In the genomic region with DNA sequence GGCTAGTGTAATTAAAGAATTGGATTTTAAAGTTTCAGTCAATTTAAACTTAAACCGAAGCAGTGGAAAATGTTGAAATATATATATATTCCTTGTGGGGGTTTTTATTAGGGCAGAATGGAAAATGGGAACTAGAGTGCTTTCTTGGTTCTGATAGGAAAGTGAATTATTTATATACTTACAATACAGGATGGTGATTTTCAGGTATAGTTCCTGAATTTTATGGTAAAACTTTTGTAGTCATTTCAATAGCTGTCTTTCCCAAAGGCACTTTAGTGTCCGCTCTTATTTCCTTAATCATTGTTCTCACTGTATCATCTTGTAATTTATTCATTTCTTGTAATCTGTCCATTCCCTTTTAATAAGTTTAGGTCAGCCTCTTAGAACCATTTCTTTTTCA, we compare ENCODE assay signal across 8 cellular contexts. TPM values are rescaled to one million over a fixed set of nuclear protein-coding genes. Genes with fewer than 3 reads are reported as not detected.
DNase-seq lines count a peak whose midpoint lies in the region; ATAC-seq and TF ChIP-seq lines count a peak whose summit lies in the region.

No MANE protein-coding gene starts in this region.

- no peak for TF ChIP-seq CTCF in glutamatergic neuron (IDR thresholded peaks at IDR 0.05; ENCODE audit: partially characterized antibody, unreplicated experiment)

- POLR2A ChIA-PET in activated CD4-positive, alpha-beta memory T cell treated with anti-CD3 and anti-CD28 coated beads, Interleukin-2, amount 10 ng/mL, durations not matched to agents 7 days and 5 days (lab: Charles Lee) = no interaction called here

- peaks cover 47% of the 10 kb centered on the region for H3K4me1 Mint-ChIP-seq in activated T-cell treated with anti-CD3 and anti-CD28 coated beads, Interleukin-2, amount 50 U/mL, for 4 hours (ENCODE audit: low read depth)
- H3K4me1 Mint-ChIP-seq in activated CD4-positive, alpha-beta memory T cell treated with anti-CD3 and anti-CD28 coated beads, Interleukin-2, amount 10 ng/mL, durations not matched to agents 7 days and 5 days = peaks cover 73% of the 10 kb centered on the region
- peaks cover 17% of the 10 kb centered on the region for H3K4me1 Mint-ChIP-seq in glutamatergic neuron (ENCODE audit: low read depth, unreplicated experiment)
- H3K4me1 Mint-ChIP-seq in stimulated activated effector memory CD8-positive, alpha-beta T cell treated with anti-CD3 and anti-CD28 coated beads, Interleukin-12 subunit alpha, Interleukin-12 subunit beta, amount 100 ng/mL, for 72 hours = peaks cover 53% of the 10 kb centered on the region

- DNase-seq in activated T-cell treated with anti-CD3 and anti-CD28 coated beads, Interleukin-2, amount 50 U/mL, for 4 hours = no peak
- no peak for DNase-seq in activated T-cell treated with anti-CD3 and anti-CD28 coated beads for 4 hours
- DNase-seq in activated CD4-positive, alpha-beta memory T cell treated with anti-CD3 and anti-CD28 coated beads, Interleukin-2, amount 10 ng/mL, durations not matched to agents 7 days and 5 days = no peak
- no peak for DNase-seq in glutamatergic neuron
- DNase-seq in stimulated activated effector memory CD8-positive, alpha-beta T cell treated with anti-CD3 and anti-CD28 coated beads, Interleukin-12 subunit alpha, Interleukin-12 subunit beta, amount 100 ng/mL, for 72 hours (ENCODE audit: low spot score in 2 of 2) = no peak
- no peak for DNase-seq in mucosa of gallbladder (ENCODE audit: low spot score)
- DNase-seq in head of caudate nucleus = no peak
- no peak for DNase-seq in NCI-H187 treated with DMSO at 0.1 percent for 48 hours (lab: John Stamatoyannopoulos, UW)

- peak overlapping the region; percentile 87 for H3K27ac Mint-ChIP-seq in activated CD4-positive, alpha-beta memory T cell treated with anti-CD3 and anti-CD28 coated beads, Interleukin-2, amount 10 ng/mL, durations not matched to agents 7 days and 5 days
- no peak overlapping the region for H3K27ac Mint-ChIP-seq in glutamatergic neuron (ENCODE audit: unreplicated experiment)
- H3K27ac Mint-ChIP-seq in stimulated activated effector memory CD8-positive, alpha-beta T cell treated with anti-CD3 and anti-CD28 coated beads, Interleukin-12 subunit alpha, Interleukin-12 subunit beta, amount 100 ng/mL, for 72 hours = peak overlapping the region; percentile 99

- peak overlapping the region; percentile 98 for H3K4me3 Mint-ChIP-seq in activated T-cell treated with anti-CD3 and anti-CD28 coated beads, Interleukin-2, amount 50 U/mL, for 4 hours
- peak overlapping the region; percentile 91 for H3K4me3 Mint-ChIP-seq in activated CD4-positive, alpha-beta memory T cell treated with anti-CD3 and anti-CD28 coated beads, Interleukin-2, amount 10 ng/mL, durations not matched to agents 7 days and 5 days
- peak overlapping the region; percentile 90 for H3K4me3 Mint-ChIP-seq in glutamatergic neuron (ENCODE audit: unreplicated experiment)
- H3K4me3 Mint-ChIP-seq in stimulated activated effector memory CD8-positive, alpha-beta T cell treated with anti-CD3 and anti-CD28 coated beads, Interleukin-12 subunit alpha, Interleukin-12 subunit beta, amount 100 ng/mL, for 72 hours = peak overlapping the region; percentile 94

- CTCF ChIA-PET in activated CD4-positive, alpha-beta memory T cell treated with anti-CD3 and anti-CD28 coated beads, Interleukin-2, amount 10 ng/mL, durations not matched to agents 7 days and 5 days (lab: Charles Lee) = no interaction called here

- H3K36me3 Mint-ChIP-seq in activated T-cell treated with anti-CD3 and anti-CD28 coated beads, Interleukin-2, amount 50 U/mL, for 4 hours (ENCODE audit: insufficient read depth) = peaks cover 54% of the 10 kb centered on the region
- H3K36me3 Mint-ChIP-seq in activated CD4-positive, alpha-beta memory T cell treated with anti-CD3 and anti-CD28 coated beads, Interleukin-2, amount 10 ng/mL, durations not matched to agents 7 days and 5 days (ENCODE audit: low read depth) = peaks cover 59% of the 10 kb centered on the region
- peaks cover 6% of the 10 kb centered on the region for H3K36me3 Mint-ChIP-seq in glutamatergic neuron (ENCODE audit: unreplicated experiment)
- peaks cover 73% of the 10 kb centered on the region for H3K36me3 Mint-ChIP-seq in stimulated activated effector memory CD8-positive, alpha-beta T cell treated with anti-CD3 and anti-CD28 coated beads, Interleukin-12 subunit alpha, Interleukin-12 subunit beta, amount 100 ng/mL, for 72 hours

- H3K9me3 Mint-ChIP-seq in activated T-cell treated with anti-CD3 and anti-CD28 coated beads, Interleukin-2, amount 50 U/mL, for 4 hours = no peaks in the 10 kb centered on the region
- H3K9me3 Mint-ChIP-seq in activated CD4-positive, alpha-beta memory T cell treated with anti-CD3 and anti-CD28 coated beads, Interleukin-2, amount 10 ng/mL, durations not matched to agents 7 days and 5 days = no peaks in the 10 kb centered on the region
- peaks cover 8% of the 10 kb centered on the region for H3K9me3 Mint-ChIP-seq in glutamatergic neuron (ENCODE audit: unreplicated experiment)
- H3K9me3 Mint-ChIP-seq in stimulated activated effector memory CD8-positive, alpha-beta T cell treated with anti-CD3 and anti-CD28 coated beads, Interleukin-12 subunit alpha, Interleukin-12 subunit beta, amount 100 ng/mL, for 72 hours = no peaks in the 10 kb centered on the region

- ATAC-seq in activated T-cell treated with anti-CD3 and anti-CD28 coated beads, Interleukin-2, amount 50 U/mL, for 4 hours = no peak
- ATAC-seq in stimulated activated effector memory CD8-positive, alpha-beta T cell treated with anti-CD3 and anti-CD28 coated beads, Interleukin-12 subunit alpha, Interleukin-12 subunit beta, amount 100 ng/mL, for 72 hours = no peak

- H3K27me3 Mint-ChIP-seq in activated T-cell treated with anti-CD3 and anti-CD28 coated beads, Interleukin-2, amount 50 U/mL, for 4 hours (ENCODE audit: low read depth) = no peaks in the 10 kb centered on the region
- no peaks in the 10 kb centered on the region for H3K27me3 Mint-ChIP-seq in activated CD4-positive, alpha-beta memory T cell treated with anti-CD3 and anti-CD28 coated beads, Interleukin-2, amount 10 ng/mL, durations not matched to agents 7 days and 5 days
- H3K27me3 Mint-ChIP-seq in glutamatergic neuron (ENCODE audit: unreplicated experiment) = peaks cover 2% of the 10 kb centered on the region

- intact Hi-C loops in head of caudate nucleus (cut with DNase I) = no loop called here

RNA-seq across cellular contexts. Expression of gene RPL37A, which starts 1.9 kb away (rescaled TPM):
- 1,000 to 10,000 TPM; 4,221 to 4,335 (median 4,249) TPM for total RNA-seq in activated T-cell treated with anti-CD3 and anti-CD28 coated beads, Interleukin-2, amount 50 U/mL, for 4 hours
- total RNA-seq in activated CD4-positive, alpha-beta memory T cell treated with anti-CD3 and anti-CD28 coated beads, Interleukin-2, amount 10 ng/mL, durations not matched to agents 7 days and 5 days = 1,000 to 10,000 TPM; 2,149 to 2,170 TPM
- 1,757 TPM for total RNA-seq in glutamatergic neuron (ENCODE audit: unreplicated experiment)
- 1,676 TPM for total RNA-seq in mucosa of gallbladder
